ENCODE assay signal across 13 cellular contexts in genomic region chr4:153464068-153464467, GRCh38. TPM values are rescaled to one million over a fixed set of nuclear protein-coding genes. Genes with fewer than 3 reads are reported as not detected.
DNase-seq lines count a peak whose midpoint lies in the region; ATAC-seq lines count a peak whose summit lies in the region.
"Had no signal": no experiment of that assay in that cellular context is flagged by ENCODE, and none has a peak within 500 bp of the region (broad histone marks: within the 10 kb centered on the region; RNA-seq: fewer than 3 reads in every experiment).

No MANE protein-coding gene starts in this region.

- POLR2A ChIA-PET in naive thymus-derived CD4-positive, alpha-beta T cell (lab: Charles Lee), result interaction anchor here (0.7 to 10.5 kb wide), 8 partner anchors 12 to 62 kb away, joined by 3 to 122 read pairs (median 4); no protein-coding TSS in a partner anchor

- H3K4me1 Mint-ChIP-seq in IgD-negative memory B cell, result peaks cover 15 to 21% (median 21%) of the 10 kb centered on the region in 3 donors
- H3K4me1 Mint-ChIP-seq in naive thymus-derived CD4-positive, alpha-beta T cell, result peaks cover 17 to 39% (median 28%) of the 10 kb centered on the region in 7 donors

- H3K4me3 Mint-ChIP-seq in IgD-negative memory B cell, result peak overlapping the region in 1 of 4 donors; percentile 95
- no peak overlapping the region for H3K4me3 Mint-ChIP-seq in naive thymus-derived CD4-positive, alpha-beta T cell
- H3K4me3 Mint-ChIP-seq: activated CD8-positive, alpha-beta memory T cell treated with anti-CD3 and anti-CD28 coated beads, Interleukin-2, amount 10 ng/mL, durations not matched to agents 7 days and 5 days; activated naive CD8-positive, alpha-beta T cell treated with anti-CD3 and anti-CD28 coated beads for 36 hours had no signal

- peaks cover 33% of the 10 kb centered on the region for H3K4me1 ChIP-seq in adipocyte (ENCODE audit: control insufficient read depth, insufficient read depth, low read length)
- H3K4me1 ChIP-seq in naive thymus-derived CD4-positive, alpha-beta T cell (ENCODE audit: control insufficient read depth in 2 of 2, insufficient read depth in 2 of 2, low read length in 2 of 2), result peaks cover 8 to 11% of the 10 kb centered on the region in 2 donors
- peaks cover 24% of the 10 kb centered on the region for H3K4me1 ChIP-seq in HAP-1
- peaks cover 4% of the 10 kb centered on the region for H3K4me1 ChIP-seq in right cardiac atrium (ENCODE audit: control insufficient read depth, insufficient read depth, low read length)

- DNase-seq in COLO668 (lab: John Stamatoyannopoulos, UW; ENCODE audit: unreplicated experiment), result peak; percentile 30
- peak; percentile 16 for DNase-seq in adipocyte (ENCODE audit: low read depth)
- no peak for DNase-seq in naive thymus-derived CD4-positive, alpha-beta T cell
- DNase-seq in amygdala (lab: John Stamatoyannopoulos, UW), result no peak
- no peak for DNase-seq in HAP-1 (ENCODE audit: low spot score in 2 of 2)
- no peak for DNase-seq in activated naive CD4-positive, alpha-beta T cell (lab: John Stamatoyannopoulos, UW)
- no peak for DNase-seq in right cardiac atrium
- DNase-seq: activated CD8-positive, alpha-beta memory T cell treated with anti-CD3 and anti-CD28 coated beads, Interleukin-2, amount 10 ng/mL, durations not matched to agents 7 days and 5 days; activated naive CD8-positive, alpha-beta T cell treated with anti-CD3 and anti-CD28 coated beads for 36 hours; CD4-positive, CD25-positive, alpha-beta regulatory T cell; small intestine had no signal

- intact Hi-C loops in naive thymus-derived CD4-positive, alpha-beta T cell (cut with micrococcal nuclease), result loop anchor here in 1 of 2 donors (10.0 kb wide), 2 partner anchors 219 to 291 kb away; no protein-coding TSS in a partner anchor
- intact Hi-C loops in right cardiac atrium (cut with DNase I), result loop anchor here (10.0 kb wide), 2 partner anchors 111 to 119 kb away; partner anchors contain the start of gene MND1 (in 1 of the 4)

- peak overlapping the region; percentile 9 to 96 (median 16) for H3K27ac Mint-ChIP-seq in IgD-negative memory B cell
- peak overlapping the region in 6 of 9 donors; percentile 10 to 89 (median 58) for H3K27ac Mint-ChIP-seq in naive thymus-derived CD4-positive, alpha-beta T cell
- H3K27ac Mint-ChIP-seq: activated CD8-positive, alpha-beta memory T cell treated with anti-CD3 and anti-CD28 coated beads, Interleukin-2, amount 10 ng/mL, durations not matched to agents 7 days and 5 days; activated naive CD8-positive, alpha-beta T cell treated with anti-CD3 and anti-CD28 coated beads for 36 hours had no signal

- H3K9me3 ChIP-seq in adipocyte (ENCODE audit: control insufficient read depth, low read length) (no peaks in the 10 kb centered on the region), HAP-1 (no peaks in the 10 kb centered on the region), right cardiac atrium (ENCODE audit: control insufficient read depth, low read length) (no peaks in the 10 kb centered on the region)
- H3K9me3 ChIP-seq in naive thymus-derived CD4-positive, alpha-beta T cell (ENCODE audit: control insufficient read depth in 2 of 3, low read length in 3 of 3), result no peaks in the 10 kb centered on the region

- CTCF ChIA-PET in naive thymus-derived CD4-positive, alpha-beta T cell (lab: Charles Lee), result interaction anchor here (0.7 to 1.0 kb wide), 3 partner anchors 9 to 118 kb away, joined by 3 to 4 read pairs (median 3); no protein-coding TSS in a partner anchor

- no peaks in the 10 kb centered on the region for H3K27me3 ChIP-seq in adipocyte (replicated peaks; ENCODE audit: control insufficient read depth, insufficient read depth, low read length)
- no peaks in the 10 kb centered on the region for H3K27me3 ChIP-seq in naive thymus-derived CD4-positive, alpha-beta T cell (ENCODE audit: control insufficient read depth in 2 of 2, insufficient read depth in 2 of 2, low read length in 2 of 2)
- no peaks in the 10 kb centered on the region for H3K27me3 ChIP-seq in HAP-1 (ENCODE audit: low read depth)
- H3K27me3 ChIP-seq in right cardiac atrium (ENCODE audit: control insufficient read depth, insufficient read depth), result no peaks in the 10 kb centered on the region

- H3K9me3 Mint-ChIP-seq in IgD-negative memory B cell, result no peaks in the 10 kb centered on the region
- no peaks in the 10 kb centered on the region for H3K9me3 Mint-ChIP-seq in naive thymus-derived CD4-positive, alpha-beta T cell
- H3K9me3 Mint-ChIP-seq: activated naive CD8-positive, alpha-beta T cell treated with anti-CD3 and anti-CD28 coated beads for 36 hours had no signal

- no peak overlapping the region for H3K9ac ChIP-seq in adipocyte (ENCODE audit: low read length)

- no peak for ATAC-seq in naive thymus-derived CD4-positive, alpha-beta T cell
- no peak for ATAC-seq in right cardiac atrium
- ATAC-seq: activated CD8-positive, alpha-beta memory T cell treated with anti-CD3 and anti-CD28 coated beads, Interleukin-2, amount 10 ng/mL, durations not matched to agents 7 days and 5 days had no signal

- peak overlapping the region; percentile 15 for H3K27ac ChIP-seq in naive thymus-derived CD4-positive, alpha-beta T cell (ENCODE audit: low read depth, low read length)
- H3K27ac ChIP-seq in right cardiac atrium (ENCODE audit: low read length), result no peak overlapping the region
- H3K27ac ChIP-seq: RWPE1 had no signal

- in situ Hi-C loops in HAP-1 (cut with MboI; ENCODE audit: low sequenced_read_pairs), result no loop called here

- WGBS in right cardiac atrium, result 35% methylated on average over 1 of the region's 1 CpG

- H3K27me3 Mint-ChIP-seq in IgD-negative memory B cell, result no peaks in the 10 kb centered on the region
- no peaks in the 10 kb centered on the region for H3K27me3 Mint-ChIP-seq in naive thymus-derived CD4-positive, alpha-beta T cell
- H3K27me3 Mint-ChIP-seq: activated naive CD8-positive, alpha-beta T cell treated with anti-CD3 and anti-CD28 coated beads for 36 hours had no signal

- H3K4me3 ChIP-seq in adipocyte (ENCODE audit: low read length) (no peak overlapping the region), HAP-1 (no peak overlapping the region), right cardiac atrium (ENCODE audit: low read length) (no peak overlapping the region)
- H3K4me3 ChIP-seq in naive thymus-derived CD4-positive, alpha-beta T cell (ENCODE audit: low read length), result no peak overlapping the region

- peaks cover 1% of the 10 kb centered on the region for H3K36me3 Mint-ChIP-seq in IgD-negative memory B cell
- peaks cover 0 to 17% (median 6%) of the 10 kb centered on the region in 5 donors for H3K36me3 Mint-ChIP-seq in naive thymus-derived CD4-positive, alpha-beta T cell

- H3K36me3 ChIP-seq in adipocyte (ENCODE audit: control insufficient read depth, insufficient read depth, low read length, severe bottlenecking) (no peaks in the 10 kb centered on the region), HAP-1 (replicated peaks) (peaks cover 3% of the 10 kb centered on the region; the same call in 1 of the 2 replicates)
- peaks cover 0 to 12% (median 0%) of the 10 kb centered on the region in 3 experiments for H3K36me3 ChIP-seq in naive thymus-derived CD4-positive, alpha-beta T cell (ENCODE audit: control insufficient read depth in 2 of 3, insufficient read depth in 3 of 3, low read length in 3 of 3)

RNA-seq across cellular contexts. Expression of gene TMEM131L, which starts 2.1 kb away (rescaled TPM):
- polyA plus RNA-seq in IgD-negative memory B cell (48.4 TPM), right cardiac atrium (4.6 TPM)
- total RNA-seq in naive thymus-derived CD4-positive, alpha-beta T cell, result 100 to 1,000 TPM in 2 of 5 experiments, 10 to 100 TPM in 3; 45.8 to 111 (median 97.7) TPM
- polyA plus RNA-seq in naive thymus-derived CD4-positive, alpha-beta T cell, result 10 to 100 TPM; 45.7 to 59.9 TPM
- 10 to 100 TPM in 3 of 4 donors, 1 to 10 TPM in 1; 9.0 to 13.3 (median 11.3) TPM for total RNA-seq in right cardiac atrium

Comparison
In these comparisons a context has a peak if more than half of its experiments do, and no peak if none do; other contexts are left out.
1. DNase-seq: peak in COLO668 (single experiment) and adipocyte (single experiment); none in naive thymus-derived CD4-positive, alpha-beta T cell (0 of 9), amygdala (0 of 56), HAP-1 (0 of 2), activated naive CD4-positive, alpha-beta T cell (0 of 4) and right cardiac atrium (0 of 3).